In the genomic region with DNA sequence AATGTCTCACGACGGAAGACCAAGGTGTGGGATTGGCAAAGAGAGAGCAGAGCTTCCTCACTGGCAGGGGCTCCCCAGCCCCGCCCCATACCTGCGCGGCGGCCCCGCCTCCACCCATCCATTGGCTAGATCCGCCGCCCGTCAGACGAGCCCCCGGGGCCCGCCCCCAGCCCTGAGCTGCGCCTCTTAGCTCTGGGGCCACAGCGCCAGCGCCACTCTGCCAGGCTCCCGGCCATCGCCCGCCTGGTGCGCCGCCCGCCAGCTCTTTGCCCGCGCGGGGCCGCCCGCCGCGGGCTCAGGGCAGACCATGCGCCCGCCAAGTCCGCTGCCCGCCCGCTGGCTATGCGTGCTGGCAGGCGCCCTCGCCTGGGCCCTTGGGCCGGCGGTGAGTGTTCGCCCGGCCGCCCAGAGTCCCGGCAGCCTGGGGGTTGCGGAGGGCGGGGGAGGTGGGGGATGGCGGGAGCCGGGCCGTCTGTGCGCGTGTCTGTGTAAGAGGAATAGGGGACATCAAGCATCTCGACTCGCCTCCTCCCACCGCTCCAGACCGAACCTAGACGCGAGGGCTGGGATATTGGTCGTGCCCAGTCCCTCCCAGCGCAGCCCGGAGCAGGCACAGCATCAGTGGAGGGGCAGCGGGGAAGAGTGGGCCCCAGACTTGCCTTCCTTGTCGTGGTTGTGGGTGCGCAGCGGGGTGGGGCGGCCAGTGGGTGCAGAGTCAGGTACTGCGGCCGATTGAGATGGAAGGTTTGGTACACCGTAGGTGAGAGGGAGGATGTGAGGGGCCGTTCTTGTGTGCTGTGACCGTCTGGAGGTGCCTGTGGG, we compare ENCODE assay signal across 8 cellular contexts. TPM values are rescaled to one million over a fixed set of nuclear protein-coding genes. Genes with fewer than 3 reads are reported as not detected.
DNase-seq lines count a peak whose midpoint lies in the region; ATAC-seq and TF ChIP-seq lines count a peak whose summit lies in the region.

A gene with protein sequence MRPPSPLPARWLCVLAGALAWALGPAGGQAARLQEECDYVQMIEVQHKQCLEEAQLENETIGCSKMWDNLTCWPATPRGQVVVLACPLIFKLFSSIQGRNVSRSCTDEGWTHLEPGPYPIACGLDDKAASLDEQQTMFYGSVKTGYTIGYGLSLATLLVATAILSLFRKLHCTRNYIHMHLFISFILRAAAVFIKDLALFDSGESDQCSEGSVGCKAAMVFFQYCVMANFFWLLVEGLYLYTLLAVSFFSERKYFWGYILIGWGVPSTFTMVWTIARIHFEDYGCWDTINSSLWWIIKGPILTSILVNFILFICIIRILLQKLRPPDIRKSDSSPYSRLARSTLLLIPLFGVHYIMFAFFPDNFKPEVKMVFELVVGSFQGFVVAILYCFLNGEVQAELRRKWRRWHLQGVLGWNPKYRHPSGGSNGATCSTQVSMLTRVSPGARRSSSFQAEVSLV (plus strand): TSS at position 215 of the 822 bp plus-strand sequence. CDS start 93 bp downstream, at position 308.

- H3K36me3 Mint-ChIP-seq in activated T-helper 1 cell treated with anti-CD3 and anti-CD28 coated beads, Interleukin-12 subunit alpha, Interleukin-12 subunit beta, Interleukin-2, Interleukin-4 antibody, amounts not matched to agents 30 ng/mL and 10 ng/mL and 1 ng/mL, durations not matched to agents 14 hours and 24 hours and 36 hours (ENCODE audit: low read depth), result no peaks in the 10 kb centered on the region
- H3K36me3 Mint-ChIP-seq in neural crest cell (ENCODE audit: low read depth), result no peaks in the 10 kb centered on the region

- DNase-seq in COLO668 (lab: John Stamatoyannopoulos, UW; ENCODE audit: unreplicated experiment) (peak; percentile 91), HL-60 (ENCODE audit: low read depth in 1 of 2, low spot score in 1 of 2) (peak in 1 of 2 experiments; percentile 52), OCI-M1 (lab: John Stamatoyannopoulos, UW) (peak; percentile 69), fibroblast of the aortic adventitia (ENCODE audit: low read depth) (no peak), neural crest cell (ENCODE audit: low read depth, low spot score) (peak; percentile 42)
- DNase-seq in activated T-helper 1 cell treated with anti-CD3 and anti-CD28 coated beads, Interleukin-12 subunit alpha, Interleukin-12 subunit beta, Interleukin-2, Interleukin-4 antibody, amounts not matched to agents 30 ng/mL and 10 ng/mL and 1 ng/mL, durations not matched to agents 14 hours and 24 hours and 36 hours (ENCODE audit: low spot score), result peak; percentile 85
- DNase-seq in stimulated activated naive CD8-positive, alpha-beta T cell treated with anti-CD3 and anti-CD28 coated beads, Interleukin-15, amount 100 ng/mL, for 72 hours, result peak; percentile 91 to 94

- peaks cover 26% of the 10 kb centered on the region for H3K27me3 Mint-ChIP-seq in activated T-helper 1 cell treated with anti-CD3 and anti-CD28 coated beads, Interleukin-12 subunit alpha, Interleukin-12 subunit beta, Interleukin-2, Interleukin-4 antibody, amounts not matched to agents 30 ng/mL and 10 ng/mL and 1 ng/mL, durations not matched to agents 14 hours and 24 hours and 36 hours (ENCODE audit: insufficient read depth)
- H3K27me3 Mint-ChIP-seq in neural crest cell (ENCODE audit: low read depth), result peaks cover 80% of the 10 kb centered on the region
- H3K27me3 Mint-ChIP-seq in stimulated activated naive CD8-positive, alpha-beta T cell treated with anti-CD3 and anti-CD28 coated beads, Interleukin-15, amount 100 ng/mL, for 72 hours, result peaks cover 32% of the 10 kb centered on the region

- H3K27ac ChIP-seq in HL-60 (replicated peaks), result no peak within 1 kb of the TSS

- no peaks in the 10 kb centered on the region for H3K9me3 Mint-ChIP-seq in activated T-helper 1 cell treated with anti-CD3 and anti-CD28 coated beads, Interleukin-12 subunit alpha, Interleukin-12 subunit beta, Interleukin-2, Interleukin-4 antibody, amounts not matched to agents 30 ng/mL and 10 ng/mL and 1 ng/mL, durations not matched to agents 14 hours and 24 hours and 36 hours
- no peaks in the 10 kb centered on the region for H3K9me3 Mint-ChIP-seq in neural crest cell
- no peaks in the 10 kb centered on the region for H3K9me3 Mint-ChIP-seq in stimulated activated naive CD8-positive, alpha-beta T cell treated with anti-CD3 and anti-CD28 coated beads, Interleukin-15, amount 100 ng/mL, for 72 hours

- no peak for TF ChIP-seq CTCF in HL-60 (IDR thresholded peaks at IDR 0.05; ENCODE audit: insufficient read depth, low read length)
- no peak for TF ChIP-seq CTCF in fibroblast of the aortic adventitia (IDR thresholded peaks at IDR 0.05; ENCODE audit: insufficient read depth, low read length)
- no peak for TF ChIP-seq CTCF in neural crest cell (conservative IDR thresholded peaks at IDR 0.05)

- H3K4me1 Mint-ChIP-seq in activated T-helper 1 cell treated with anti-CD3 and anti-CD28 coated beads, Interleukin-12 subunit alpha, Interleukin-12 subunit beta, Interleukin-2, Interleukin-4 antibody, amounts not matched to agents 30 ng/mL and 10 ng/mL and 1 ng/mL, durations not matched to agents 14 hours and 24 hours and 36 hours (ENCODE audit: low read depth), result peaks cover 31% of the 10 kb centered on the region
- H3K4me1 Mint-ChIP-seq in neural crest cell, result peaks cover 17% of the 10 kb centered on the region
- H3K4me1 Mint-ChIP-seq in stimulated activated naive CD8-positive, alpha-beta T cell treated with anti-CD3 and anti-CD28 coated beads, Interleukin-15, amount 100 ng/mL, for 72 hours, result peaks cover 64% of the 10 kb centered on the region

- ATAC-seq in GM19467 (IDR thresholded peaks at IDR 0.05; ENCODE audit: unreplicated experiment), result peak; percentile 95
- peak; percentile 96 for ATAC-seq in stimulated activated naive CD8-positive, alpha-beta T cell treated with anti-CD3 and anti-CD28 coated beads, Interleukin-15, amount 100 ng/mL, for 72 hours

- no peak within 1 kb of the TSS for H3K27ac Mint-ChIP-seq in activated T-helper 1 cell treated with anti-CD3 and anti-CD28 coated beads, Interleukin-12 subunit alpha, Interleukin-12 subunit beta, Interleukin-2, Interleukin-4 antibody, amounts not matched to agents 30 ng/mL and 10 ng/mL and 1 ng/mL, durations not matched to agents 14 hours and 24 hours and 36 hours
- no peak within 1 kb of the TSS for H3K27ac Mint-ChIP-seq in neural crest cell (ENCODE audit: unreplicated experiment)
- H3K27ac Mint-ChIP-seq in stimulated activated naive CD8-positive, alpha-beta T cell treated with anti-CD3 and anti-CD28 coated beads, Interleukin-15, amount 100 ng/mL, for 72 hours, result peak within 1 kb of the TSS; percentile 37 to 68

- intact Hi-C loops in activated T-helper 1 cell treated with anti-CD3 and anti-CD28 coated beads, Interleukin-12 subunit alpha, Interleukin-12 subunit beta, Interleukin-2, Interleukin-4 antibody, amounts not matched to agents 30 ng/mL and 10 ng/mL and 1 ng/mL, durations not matched to agents 14 hours and 24 hours and 36 hours (cut with micrococcal nuclease), result loop anchor here (1.0 to 10.0 kb wide), 7 partner anchors 34 to 538 kb away; partner anchors contain the start of genes NKTR, SEC22C and ULK4

- peaks cover 29% of the 10 kb centered on the region for H3K27me3 ChIP-seq in HL-60 (ENCODE audit: insufficient read depth, poor library complexity, severe bottlenecking)

- peak within 1 kb of the TSS; percentile 86 for H3K4me3 Mint-ChIP-seq in activated T-helper 1 cell treated with anti-CD3 and anti-CD28 coated beads, Interleukin-12 subunit alpha, Interleukin-12 subunit beta, Interleukin-2, Interleukin-4 antibody, amounts not matched to agents 30 ng/mL and 10 ng/mL and 1 ng/mL, durations not matched to agents 14 hours and 24 hours and 36 hours
- H3K4me3 Mint-ChIP-seq in neural crest cell, result peak within 1 kb of the TSS; percentile 83
- H3K4me3 Mint-ChIP-seq in stimulated activated naive CD8-positive, alpha-beta T cell treated with anti-CD3 and anti-CD28 coated beads, Interleukin-15, amount 100 ng/mL, for 72 hours, result peak within 1 kb of the TSS; percentile 85 to 93

- peak within 1 kb of the TSS; percentile 38 for H3K4me3 ChIP-seq in HL-60 (replicated peaks; ENCODE audit: insufficient read depth, low read length)
- H3K4me3 ChIP-seq in fibroblast of the aortic adventitia (ENCODE audit: low read depth, low read length), result peak within 1 kb of the TSS; percentile 33

RNA-seq across cellular contexts. Expression of the gene that starts here (rescaled TPM):
- 0.69 and 0.88 TPM in 2 replicates for total RNA-seq in activated T-helper 1 cell treated with anti-CD3 and anti-CD28 coated beads, Interleukin-12 subunit alpha, Interleukin-12 subunit beta, Interleukin-2, Interleukin-4 antibody, amounts not matched to agents 30 ng/mL and 10 ng/mL and 1 ng/mL, durations not matched to agents 14 hours and 24 hours and 36 hours
- total RNA-seq in fibroblast of the aortic adventitia (ENCODE audit: low replicate concordance), result 5.6 TPM in 1 of 2 replicates, not detected in the other
- 0.63 TPM in 1 of 2 replicates, not detected in the other for total RNA-seq in neural crest cell

Comparison
In these comparisons a context has a peak if more than half of its experiments do, and no peak if none do; other contexts are left out.
1. Peak in DNase-seq in activated T-helper 1 cell treated with anti-CD3 and anti-CD28 coated beads, Interleukin-12 subunit alpha, Interleukin-12 subunit beta, Interleukin-2, Interleukin-4 antibody, amounts not matched to agents 30 ng/mL and 10 ng/mL and 1 ng/mL, durations not matched to agents 14 hours and 24 hours and 36 hours; RNA of the gene not detected or under 1 TPM.
2. Peak in DNase-seq in neural crest cell; RNA of the gene not detected or under 1 TPM.
3. H3K27ac Mint-ChIP-seq: peak in stimulated activated naive CD8-positive, alpha-beta T cell treated with anti-CD3 and anti-CD28 coated beads, Interleukin-15, amount 100 ng/mL, for 72 hours (2 of 2); none in activated T-helper 1 cell treated with anti-CD3 and anti-CD28 coated beads, Interleukin-12 subunit alpha, Interleukin-12 subunit beta, Interleukin-2, Interleukin-4 antibody, amounts not matched to agents 30 ng/mL and 10 ng/mL and 1 ng/mL, durations not matched to agents 14 hours and 24 hours and 36 hours (single experiment) and neural crest cell (single experiment).
4. Peak in every context shown above with its lines, with median percentiles within 50 percentile points of each other: H3K4me3 Mint-ChIP-seq.